ENCODE assay signal across 10 cellular contexts in genomic region chr4:142565771-142566170, GRCh38.
DNase-seq lines count a peak whose midpoint lies in the region; ATAC-seq lines count a peak whose summit lies in the region.
"Had no signal": no experiment of that assay in that cellular context is flagged by ENCODE, and none has a peak within 500 bp of the region (broad histone marks: within the 10 kb centered on the region; RNA-seq: fewer than 3 reads in every experiment).

No MANE protein-coding gene starts in this region.

- H3K36me3 Mint-ChIP-seq in activated naive CD8-positive, alpha-beta T cell treated with anti-CD3 and anti-CD28 coated beads, Interleukin-2, amount 10 ng/mL, durations not matched to agents 7 days and 5 days, result peaks cover 4% of the 10 kb centered on the region

- peak overlapping the region in 1 of 2 donors; percentile 38 for H3K4me3 ChIP-seq in muscle layer of duodenum (ENCODE audit: low read depth in 1 of 2, low read length in 2 of 2)
- H3K4me3 ChIP-seq in H7 (ENCODE audit: insufficient read depth, low read depth, low read length), result no peak overlapping the region

- POLR2A ChIA-PET in activated naive CD8-positive, alpha-beta T cell treated with anti-CD3 and anti-CD28 coated beads, Interleukin-2, amount 10 ng/mL, durations not matched to agents 7 days and 5 days (lab: Charles Lee), result no interaction called here

- H3K27me3 Mint-ChIP-seq in activated naive CD8-positive, alpha-beta T cell treated with anti-CD3 and anti-CD28 coated beads, Interleukin-2, amount 10 ng/mL, durations not matched to agents 7 days and 5 days, result no peaks in the 10 kb centered on the region

- no peaks in the 10 kb centered on the region for H3K36me3 ChIP-seq in muscle layer of duodenum (ENCODE audit: control insufficient read depth in 1 of 2, insufficient read depth in 2 of 2, low read length in 2 of 2)
- no peaks in the 10 kb centered on the region for H3K36me3 ChIP-seq in H7 (replicated peaks; ENCODE audit: control insufficient read depth, insufficient read depth, low read length)

- H3K4me3 Mint-ChIP-seq in activated naive CD8-positive, alpha-beta T cell treated with anti-CD3 and anti-CD28 coated beads, Interleukin-2, amount 10 ng/mL, durations not matched to agents 7 days and 5 days, result peak overlapping the region; percentile 70

- peak overlapping the region; percentile 45 for H3K27ac Mint-ChIP-seq in activated naive CD8-positive, alpha-beta T cell treated with anti-CD3 and anti-CD28 coated beads, Interleukin-2, amount 10 ng/mL, durations not matched to agents 7 days and 5 days

- peaks cover 16% of the 10 kb centered on the region for H3K4me1 Mint-ChIP-seq in activated naive CD8-positive, alpha-beta T cell treated with anti-CD3 and anti-CD28 coated beads, Interleukin-2, amount 10 ng/mL, durations not matched to agents 7 days and 5 days

- H3K9me3 Mint-ChIP-seq in activated naive CD8-positive, alpha-beta T cell treated with anti-CD3 and anti-CD28 coated beads, Interleukin-2, amount 10 ng/mL, durations not matched to agents 7 days and 5 days, result peaks cover 2% of the 10 kb centered on the region

- H3K9me3 ChIP-seq in muscle layer of duodenum (ENCODE audit: control insufficient read depth in 1 of 2, low read length in 2 of 2), result no peaks in the 10 kb centered on the region

- H3K4me1 ChIP-seq in muscle layer of duodenum (ENCODE audit: control insufficient read depth in 1 of 2, insufficient read depth in 2 of 2, low read length in 2 of 2), result peaks cover 4 to 6% of the 10 kb centered on the region in 2 donors

- no peaks in the 10 kb centered on the region for H3K27me3 ChIP-seq in muscle layer of duodenum (ENCODE audit: low read depth, low read length)
- H3K27me3 ChIP-seq in H7 (ENCODE audit: control insufficient read depth, insufficient read depth, low read length), result no peaks in the 10 kb centered on the region

- peak overlapping the region; percentile 51 for H3K27ac ChIP-seq in muscle layer of duodenum (ENCODE audit: low read length)

- ATAC-seq in HG02973 (IDR thresholded peaks at IDR 0.05; ENCODE audit: unreplicated experiment), result peak; percentile 65
- ATAC-seq in activated naive CD8-positive, alpha-beta T cell treated with anti-CD3 and anti-CD28 coated beads, Interleukin-2, amount 10 ng/mL, durations not matched to agents 7 days and 5 days (ENCODE audit: low read depth), result peak; percentile 41
- no peak for ATAC-seq in GM18520 (IDR thresholded peaks at IDR 0.05; ENCODE audit: unreplicated experiment)
- no peak for ATAC-seq in HG03175 (IDR thresholded peaks at IDR 0.05; ENCODE audit: unreplicated experiment)
- no peak for ATAC-seq in GM21423 (IDR thresholded peaks at IDR 0.05; ENCODE audit: unreplicated experiment)

- peak; percentile 46 for DNase-seq in DMS153 treated with DMSO at 0.1 percent for 48 hours (lab: John Stamatoyannopoulos, UW; ENCODE audit: unreplicated experiment)
- no peak for DNase-seq in activated naive CD8-positive, alpha-beta T cell treated with anti-CD3 and anti-CD28 coated beads, Interleukin-2, amount 10 ng/mL, durations not matched to agents 7 days and 5 days
- no peak for DNase-seq in H7
- DNase-seq: NCI-H1105 treated with DMSO at 0.1 percent for 48 hours, T-helper 9 cell had no signal

Comparison
In these comparisons a context has a peak if more than half of its experiments do, and no peak if none do; other contexts are left out.
1. ATAC-seq: peak in HG02973 (single experiment) and activated naive CD8-positive, alpha-beta T cell treated with anti-CD3 and anti-CD28 coated beads, Interleukin-2, amount 10 ng/mL, durations not matched to agents 7 days and 5 days (single experiment); none in GM18520 (single experiment), HG03175 (single experiment) and GM21423 (single experiment).